21 cellular contexts compared by ENCODE assay signal in genomic region chr13:106276876-106277275, GRCh38.
"Had no signal": no experiment of that assay in that cellular context is flagged by ENCODE, and none has a peak within 500 bp of the region (broad histone marks: within the 10 kb centered on the region; RNA-seq: fewer than 3 reads in every experiment).

No MANE protein-coding gene starts in this region.

- H3K27me3 ChIP-seq: testis, upper lobe of right lung had no signal

- DNase-seq: activated CD8-positive, alpha-beta memory T cell treated with anti-CD3 and anti-CD28 coated beads, Interleukin-2, amount 50 U/mL, for 4 hours; activated CD8-positive, alpha-beta T cell treated with anti-CD3 and anti-CD28 coated beads for 36 hours; activated gamma-delta T cell treated with Interleukin-2 at 50 U/mL for 16 hours; activated naive CD8-positive, alpha-beta T cell treated with anti-CD3 and anti-CD28 coated beads for 36 hours; activated T-cell treated with anti-CD3 and anti-CD28 coated beads, Interleukin-2, amount 50 U/mL, for 72 hours; aorta; cortex of kidney; effector CD8-positive, alpha-beta T cell; glutamatergic neuron; occipital lobe; stimulated activated CD4-positive, alpha-beta T cell treated with anti-CD3 and anti-CD28 coated beads, Interleukin-4, amount 100 ng/mL, for 1 hour; stimulated activated CD8-positive, alpha-beta memory T cell treated with anti-CD3 and anti-CD28 coated beads, Interleukin-4, amount 100 ng/mL, for 48 hours; stimulated activated naive CD8-positive, alpha-beta T cell treated with anti-CD3 and anti-CD28 coated beads, Interleukin-15, amount 100 ng/mL, for 72 hours; testis; upper lobe of right lung had no signal

- H3K4me1 Mint-ChIP-seq: activated naive CD8-positive, alpha-beta T cell treated with anti-CD3 and anti-CD28 coated beads for 36 hours; central memory CD8-positive, alpha-beta T cell; memory B cell; nephron; stimulated activated naive CD8-positive, alpha-beta T cell treated with anti-CD3 and anti-CD28 coated beads, Interleukin-15, amount 100 ng/mL, for 72 hours had no signal

- H3K27ac Mint-ChIP-seq: activated CD8-positive, alpha-beta T cell treated with anti-CD3 and anti-CD28 coated beads for 36 hours; activated naive CD8-positive, alpha-beta T cell treated with anti-CD3 and anti-CD28 coated beads for 36 hours; activated T-cell treated with anti-CD3 and anti-CD28 coated beads, Interleukin-2, amount 50 U/mL, for 72 hours; memory B cell; nephron; progenitor cell of endocrine pancreas; stimulated activated naive CD8-positive, alpha-beta T cell treated with anti-CD3 and anti-CD28 coated beads, Interleukin-15, amount 100 ng/mL, for 72 hours had no signal

- H3K27me3 Mint-ChIP-seq: activated CD8-positive, alpha-beta T cell treated with anti-CD3 and anti-CD28 coated beads for 36 hours; central memory CD8-positive, alpha-beta T cell; memory B cell had no signal

- H3K4me3 ChIP-seq: testis, upper lobe of right lung had no signal

- H3K36me3 ChIP-seq: upper lobe of right lung had no signal

- ATAC-seq: activated CD8-positive, alpha-beta T cell treated with anti-CD3 and anti-CD28 coated beads for 36 hours; activated T-cell treated with anti-CD3 and anti-CD28 coated beads, Interleukin-2, amount 50 U/mL, for 72 hours; left lobe of liver; sciatic nerve; stimulated activated naive CD8-positive, alpha-beta T cell treated with anti-CD3 and anti-CD28 coated beads, Interleukin-15, amount 100 ng/mL, for 72 hours; upper lobe of right lung had no signal

- H3K4me3 Mint-ChIP-seq: activated CD8-positive, alpha-beta T cell treated with anti-CD3 and anti-CD28 coated beads for 36 hours; activated naive CD8-positive, alpha-beta T cell treated with anti-CD3 and anti-CD28 coated beads for 36 hours; activated T-cell treated with anti-CD3 and anti-CD28 coated beads, Interleukin-2, amount 50 U/mL, for 72 hours; central memory CD8-positive, alpha-beta T cell; memory B cell; nephron; stimulated activated naive CD8-positive, alpha-beta T cell treated with anti-CD3 and anti-CD28 coated beads, Interleukin-15, amount 100 ng/mL, for 72 hours had no signal

- H3K9me3 Mint-ChIP-seq: activated CD8-positive, alpha-beta T cell treated with anti-CD3 and anti-CD28 coated beads for 36 hours; activated naive CD8-positive, alpha-beta T cell treated with anti-CD3 and anti-CD28 coated beads for 36 hours; central memory CD8-positive, alpha-beta T cell; memory B cell; stimulated activated naive CD8-positive, alpha-beta T cell treated with anti-CD3 and anti-CD28 coated beads, Interleukin-15, amount 100 ng/mL, for 72 hours had no signal

- H3K36me3 Mint-ChIP-seq: activated naive CD8-positive, alpha-beta T cell treated with anti-CD3 and anti-CD28 coated beads for 36 hours; memory B cell had no signal
